18 cellular contexts compared by ENCODE assay signal in genomic region chr6:83265384-83265783, GRCh38.
DNase-seq lines count a peak whose midpoint lies in the region; ATAC-seq, FAIRE-seq and TF ChIP-seq lines count a peak whose summit lies in the region.
"Had no signal": no experiment of that assay in that cellular context is flagged by ENCODE, and none has a peak within 500 bp of the region (broad histone marks: within the 10 kb centered on the region; RNA-seq: fewer than 3 reads in every experiment).

No MANE protein-coding gene starts in this region.

- 0 out of 2 replicates have a peak, but pooled peaks cover 3% of the 10 kb centered on the region for H3K4me1 ChIP-seq in IMR-90 (ENCODE audit: control insufficient read depth, insufficient read depth, low read length)
- H3K4me1 ChIP-seq in mammary epithelial cell (ENCODE audit: insufficient read depth, low read length) = peaks cover 9% of the 10 kb centered on the region
- no peaks in the 10 kb centered on the region for H3K4me1 ChIP-seq in Caco-2
- no peaks in the 10 kb centered on the region for H3K4me1 ChIP-seq in kidney (ENCODE audit: control insufficient read depth in 1 of 2, insufficient read depth in 1 of 2, low read depth in 1 of 2, low read length in 2 of 2)
- H3K4me1 ChIP-seq: parathyroid adenoma, upper lobe of right lung had no signal

- no peak overlapping the region for H2AK9ac ChIP-seq in IMR-90 (replicated peaks; ENCODE audit: low read depth, low read length, poor library complexity)

- H3K9me3 ChIP-seq in IMR-90 (ENCODE audit: control insufficient read depth, insufficient read depth, low read length) (no peaks in the 10 kb centered on the region), mammary epithelial cell (replicated peaks; ENCODE audit: insufficient read depth, low read length) (no peaks in the 10 kb centered on the region), Caco-2 (no peaks in the 10 kb centered on the region), kidney (ENCODE audit: control insufficient read depth in 1 of 2, low read length in 2 of 2) (no peaks in the 10 kb centered on the region)
- H3K9me3 ChIP-seq: upper lobe of right lung had no signal

- FAIRE-seq in kidney (lab: Jason Lieb, UNC) = no peak
- FAIRE-seq: GM18507, small intestine had no signal

- no peak overlapping the region for H3K23ac ChIP-seq in IMR-90 (ENCODE audit: low read depth, low read length)

- no peaks in the 10 kb centered on the region for H3K27me3 ChIP-seq in IMR-90 (ENCODE audit: control insufficient read depth, insufficient read depth, low read length)
- no peaks in the 10 kb centered on the region for H3K27me3 ChIP-seq in mammary epithelial cell (ENCODE audit: insufficient read depth, low read length)
- no peaks in the 10 kb centered on the region for H3K27me3 ChIP-seq in Caco-2 (replicated peaks; ENCODE audit: control insufficient read depth, insufficient read depth, low read length)
- H3K27me3 ChIP-seq: upper lobe of right lung had no signal

- no peaks in the 10 kb centered on the region for H3K79me1 ChIP-seq in IMR-90 (ENCODE audit: low read depth in 1 of 2, low read length in 2 of 2)

- WGBS in IMR-90 (ENCODE audit: extremely low coverage in 2 of 2, insufficient read length in 1 of 2), 2 experiments = no CpG with 5 or more reads among the region's 2 CpGs
- 66% methylated on average over 2 of the region's 2 CpGs for WGBS in mammary epithelial cell (ENCODE audit: low coverage, missing lambda C conversion rate)

- no peak overlapping the region for H3K14ac ChIP-seq in IMR-90 (replicated peaks; ENCODE audit: low read depth, low read length)

- peaks cover 55% of the 10 kb centered on the region for H3K36me3 Mint-ChIP-seq in Caco-2 (ENCODE audit: insufficient read depth, unreplicated experiment)
- H3K36me3 Mint-ChIP-seq: activated naive CD8-positive, alpha-beta T cell treated with anti-CD3 and anti-CD28 coated beads for 36 hours; stimulated activated naive B cell treated with anti-CD40 and anti-IgM and Interleukin-4, amounts not matched to agents 10 μg/mL and 1 μg/mL and 100 μg/mL, for 72 hours had no signal

- H4K5ac ChIP-seq in IMR-90 (ENCODE audit: low read depth, low read length) = no peak overlapping the region

- BruUV-seq in IMR-90 (replicated peaks; lab: Mats Ljungman, UMichigan) = no TSS peak
- BruUV-seq in mammary epithelial cell (replicated peaks; lab: Mats Ljungman, UMichigan) = no TSS peak
- no TSS peak for BruUV-seq in Caco-2 (replicated peaks; lab: Mats Ljungman, UMichigan)

- no peaks in the 10 kb centered on the region for H3K9me1 ChIP-seq in IMR-90 (ENCODE audit: insufficient read depth, low read length)

- POLR2A ChIA-PET in IMR-90 (lab: Charles Lee; ENCODE audit: unreplicated experiment) (no interaction called here), Caco-2 (lab: Charles Lee) (no interaction called here)

- H3K4me2 ChIP-seq in IMR-90 (ENCODE audit: low read depth, low read length) = no peak overlapping the region
- no peak overlapping the region for H3K4me2 ChIP-seq in mammary epithelial cell (ENCODE audit: insufficient read depth, low read depth, low read length)

- CTCF ChIA-PET in IMR-90 (lab: Yijun Ruan, JAX) = interaction anchor here (1.5 kb wide), 1 partner anchor 31 kb away, joined by 4 read pairs; no protein-coding TSS in a partner anchor
- CTCF ChIA-PET in mammary epithelial cell (lab: Charles Lee; ENCODE audit: low non-redundant PET) = no interaction called here
- CTCF ChIA-PET in Caco-2 (lab: Charles Lee) = no interaction called here

- H3K27ac ChIP-seq in IMR-90 (ENCODE audit: insufficient read depth, low read length) = no peak overlapping the region
- H3K27ac ChIP-seq in mammary epithelial cell (ENCODE audit: insufficient read depth, low read depth, low read length) = no peak overlapping the region
- no peak overlapping the region for H3K27ac ChIP-seq in kidney (ENCODE audit: low read depth in 2 of 2, low read length in 2 of 2)
- H3K27ac ChIP-seq: parathyroid adenoma, upper lobe of right lung had no signal

- no peak for TF ChIP-seq POLR2A in IMR-90 (IDR thresholded peaks at IDR 0.05; ENCODE audit: low read depth, low read length)

- H3K9ac ChIP-seq in IMR-90 (ENCODE audit: low read depth, low read length) (no peak overlapping the region), mammary epithelial cell (ENCODE audit: insufficient read depth, low read length) (no peak overlapping the region), kidney (ENCODE audit: low read length in 2 of 2) (no peak overlapping the region)
- H3K9ac ChIP-seq: parathyroid adenoma had no signal

- no peak for TF ChIP-seq RAD21 in IMR-90 (IDR thresholded peaks at IDR 0.05; ENCODE audit: low read length)

- no peaks in the 10 kb centered on the region for H3K79me2 ChIP-seq in mammary epithelial cell (ENCODE audit: insufficient read depth, low read length)
- H3K79me2 ChIP-seq: parathyroid adenoma had no signal

- intact Hi-C loops in IMR-90 (cut with micrococcal nuclease) (no loop called here), mammary epithelial cell (cut with micrococcal nuclease) (no loop called here), Caco-2 (cut with micrococcal nuclease; ENCODE audit: unreplicated experiment) (no loop called here), kidney (cut with DNase I) (no loop called here)

- DNase-seq in AG08395 (ENCODE audit: low spot score) = peak; percentile 3
- DNase-seq in IMR-90 = peak; percentile 73
- DNase-seq in mammary epithelial cell = peak; percentile 72
- DNase-seq in iris pigment epithelial cell (ENCODE audit: low read depth) = peak; percentile 80
- DNase-seq in Caco-2 = no peak
- DNase-seq in kidney = no peak
- DNase-seq in omental fat pad (ENCODE audit: low spot score) = no peak
- DNase-seq in hippocampal formation (lab: John Stamatoyannopoulos, UW) = no peak
- DNase-seq: activated CD4-positive, alpha-beta T cell treated with anti-CD3 and anti-CD28 coated beads for 4 hours; activated naive CD8-positive, alpha-beta T cell treated with anti-CD3 and anti-CD28 coated beads for 36 hours; NCI-H1105 treated with DMSO at 0.1 percent for 48 hours; NCI-H345; small intestine; stimulated activated naive B cell treated with anti-CD40 and anti-IgM and Interleukin-4, amounts not matched to agents 10 μg/mL and 1 μg/mL and 100 μg/mL, for 72 hours; upper lobe of right lung had no signal

- H4K20me1 ChIP-seq in IMR-90 (ENCODE audit: insufficient read depth, low read length) (no peaks in the 10 kb centered on the region), mammary epithelial cell (ENCODE audit: insufficient read depth, low read length) (no peaks in the 10 kb centered on the region)

- no peak overlapping the region for H2BK5ac ChIP-seq in IMR-90 (ENCODE audit: low read depth, low read length, poor library complexity, severe bottlenecking)

- 0 out of 2 replicates have a peak overlapping the region, but pooled peaks have one; percentile 69 for H2BK20ac ChIP-seq in IMR-90 (ENCODE audit: low read depth, low read length)

- H3K4me3 ChIP-seq in IMR-90 (ENCODE audit: insufficient read depth, low read depth, low read length) (no peak overlapping the region), mammary epithelial cell (replicated peaks in 1 of 3; ENCODE audit: insufficient read depth in 1 of 3, low read depth in 2 of 3, low read length in 3 of 3) (no peak overlapping the region), Caco-2 (ENCODE audit: low read depth, low read length) (no peak overlapping the region), kidney (ENCODE audit: low read length in 2 of 2) (no peak overlapping the region)
- H3K4me3 ChIP-seq: upper lobe of right lung had no signal

- H3K9me3 Mint-ChIP-seq in Caco-2 (ENCODE audit: unreplicated experiment) = no peaks in the 10 kb centered on the region
- H3K9me3 Mint-ChIP-seq: activated naive CD8-positive, alpha-beta T cell treated with anti-CD3 and anti-CD28 coated beads for 36 hours had no signal

- H2AFZ ChIP-seq in IMR-90 (replicated peaks; ENCODE audit: low read length, poor library complexity) (no peak overlapping the region), mammary epithelial cell (ENCODE audit: low read depth, low read length) (no peak overlapping the region)
- H2AFZ ChIP-seq: parathyroid adenoma had no signal

- dilution Hi-C loops in IMR-90 (cut with HindIII; ENCODE audit: low sequenced_read_pairs, unreplicated experiment) = no loop called here
- dilution Hi-C loops in mammary epithelial cell (cut with HindIII; ENCODE audit: low sequenced_read_pairs) = no loop called here

- TF ChIP-seq CTCF in IMR-90 (conservative IDR thresholded peaks at IDR 0.05; ENCODE audit: low read depth, low read length) (no peak), mammary epithelial cell (conservative IDR thresholded peaks at IDR 0.05 in 1 of 2, IDR thresholded peaks at IDR 0.05 in 1 of 2; ENCODE audit: extremely low read depth in 1 of 2, insufficient read depth in 1 of 2, low read depth in 1 of 2, low read length in 2 of 2) (no peak), Caco-2 (IDR thresholded peaks at IDR 0.05; ENCODE audit: insufficient read depth in 1 of 2, low read depth in 1 of 2, low read length in 1 of 2, severe bottlenecking in 1 of 2, unreplicated experiment in 1 of 2) (no peak), kidney (IDR thresholded peaks at IDR 0.05; ENCODE audit: borderline replicate concordance, extremely low read depth, insufficient read depth) (no peak), omental fat pad (IDR thresholded peaks at IDR 0.05) (no peak)

- no peak overlapping the region for H3K4me3 Mint-ChIP-seq in Caco-2 (ENCODE audit: unreplicated experiment)
- H3K4me3 Mint-ChIP-seq: activated naive CD8-positive, alpha-beta T cell treated with anti-CD3 and anti-CD28 coated beads for 36 hours; stimulated activated naive B cell treated with anti-CD40 and anti-IgM and Interleukin-4, amounts not matched to agents 10 μg/mL and 1 μg/mL and 100 μg/mL, for 72 hours had no signal

- peak overlapping the region; percentile 54; the same call in 1 of the 2 replicates for H3K18ac ChIP-seq in IMR-90 (ENCODE audit: low read depth, low read length)

- H2BK15ac ChIP-seq in IMR-90 (ENCODE audit: low read depth, low read length) = no peak overlapping the region

- in situ Hi-C loops in IMR-90 (cut with MboI; ENCODE audit: low sequenced_read_pairs) = no loop called here
- in situ Hi-C loops in mammary epithelial cell (cut with MboI; ENCODE audit: low sequenced_read_pairs in 2 of 2) = no loop called here

- H3K56ac ChIP-seq in IMR-90 (ENCODE audit: extremely low read depth, insufficient read depth, low read length) = no peak overlapping the region

- H3K27me3 Mint-ChIP-seq in Caco-2 (ENCODE audit: insufficient read depth, unreplicated experiment) = no peaks in the 10 kb centered on the region

- H3K4me1 Mint-ChIP-seq in Caco-2 (ENCODE audit: low read depth, unreplicated experiment) = no peaks in the 10 kb centered on the region
- H3K4me1 Mint-ChIP-seq: activated naive CD8-positive, alpha-beta T cell treated with anti-CD3 and anti-CD28 coated beads for 36 hours; stimulated activated naive B cell treated with anti-CD40 and anti-IgM and Interleukin-4, amounts not matched to agents 10 μg/mL and 1 μg/mL and 100 μg/mL, for 72 hours had no signal

- H3K36me3 ChIP-seq in IMR-90 (ENCODE audit: control insufficient read depth, insufficient read depth, low read length) = no peaks in the 10 kb centered on the region
- H3K36me3 ChIP-seq in mammary epithelial cell (ENCODE audit: insufficient read depth, low read length) = no peaks in the 10 kb centered on the region
- no peaks in the 10 kb centered on the region for H3K36me3 ChIP-seq in Caco-2 (ENCODE audit: control insufficient read depth, insufficient read depth, low read length)
- no peaks in the 10 kb centered on the region for H3K36me3 ChIP-seq in kidney (ENCODE audit: control insufficient read depth in 1 of 2, insufficient read depth in 2 of 2, low read length in 2 of 2)
- H3K36me3 ChIP-seq: upper lobe of right lung had no signal

- peak overlapping the region; percentile 44; the same call in 1 of the 2 replicates for H2BK120ac ChIP-seq in IMR-90 (ENCODE audit: low read depth, low read length)

- no peak overlapping the region for H2AK5ac ChIP-seq in IMR-90 (ENCODE audit: low read depth, low read length)

- H4K8ac ChIP-seq in IMR-90 (ENCODE audit: low read depth in 2 of 2, low read length in 2 of 2) = peak overlapping the region in 1 of 2 experiments; percentile 47; a peak in 2 of 4 replicates

- no peak overlapping the region for H3K27ac Mint-ChIP-seq in Caco-2 (ENCODE audit: unreplicated experiment)
- H3K27ac Mint-ChIP-seq: activated naive CD8-positive, alpha-beta T cell treated with anti-CD3 and anti-CD28 coated beads for 36 hours; stimulated activated naive B cell treated with anti-CD40 and anti-IgM and Interleukin-4, amounts not matched to agents 10 μg/mL and 1 μg/mL and 100 μg/mL, for 72 hours had no signal

- H3K4ac ChIP-seq in IMR-90 (ENCODE audit: low read depth, low read length) = 0 out of 2 replicates have a peak overlapping the region, but pooled peaks have one; percentile 33

- ATAC-seq in IMR-90 (ENCODE audit: low read depth) (peak; percentile 85), omental fat pad (ENCODE audit: low FRiP score) (no peak)
- ATAC-seq: left lobe of liver; stimulated activated naive B cell treated with anti-CD40 and anti-IgM and Interleukin-4, amounts not matched to agents 10 μg/mL and 1 μg/mL and 100 μg/mL, for 72 hours; upper lobe of right lung had no signal

- H4K91ac ChIP-seq in IMR-90 (ENCODE audit: insufficient read depth, low read depth, low read length) = 0 out of 2 replicates have a peak overlapping the region, but pooled peaks have one; percentile 52

Comparison
In these comparisons a context has a peak if more than half of its experiments do, and no peak if none do; other contexts are left out.
1. DNase-seq: peak in AG08395 (single experiment), IMR-90 (single experiment), mammary epithelial cell (single experiment) and iris pigment epithelial cell (single experiment); none in Caco-2 (0 of 2), kidney (single experiment), omental fat pad (single experiment) and hippocampal formation (0 of 2).